ENCODE assay signal across 9 cellular contexts in the genomic region with DNA sequence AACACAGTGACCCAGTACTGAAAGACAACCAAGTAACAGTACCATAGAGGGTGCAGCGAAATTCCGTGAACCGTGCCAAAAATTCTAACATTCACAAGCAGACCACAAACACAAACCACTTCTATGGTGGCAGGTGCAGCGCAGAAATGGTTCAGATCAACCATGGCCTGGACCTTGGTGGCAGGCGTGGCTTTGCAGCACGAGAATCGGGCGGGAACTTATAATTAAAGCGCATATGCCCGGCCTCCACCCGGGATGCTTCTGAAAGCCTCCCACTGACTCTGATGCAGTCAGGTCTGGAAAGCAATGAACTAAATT.
"Had no signal": no experiment of that assay in that cellular context is flagged by ENCODE, and none has a peak within 500 bp of the region (broad histone marks: within the 10 kb centered on the region; RNA-seq: fewer than 3 reads in every experiment).

No MANE protein-coding gene starts in this region.

- ATAC-seq: activated T-cell treated with anti-CD3 and anti-CD28 coated beads, Interleukin-2, amount 50 U/mL, for 4 hours had no signal

- H3K27me3 Mint-ChIP-seq: activated naive CD8-positive, alpha-beta T cell treated with anti-CD3 and anti-CD28 coated beads for 36 hours; stimulated activated naive CD8-positive, alpha-beta T cell treated with anti-CD3 and anti-CD28 coated beads, Interleukin-15, amount 100 ng/mL, for 72 hours had no signal

- DNase-seq: activated CD8-positive, alpha-beta memory T cell treated with anti-CD3 and anti-CD28 coated beads for 24 hours; activated CD8-positive, alpha-beta memory T cell treated with anti-CD3 and anti-CD28 coated beads, Interleukin-2, amount 50 U/mL, for 4 hours; activated T-cell treated with anti-CD3 and anti-CD28 coated beads, Interleukin-2, amount 50 U/mL, for 4 hours; stimulated activated CD4-positive, alpha-beta T cell treated with anti-CD3 and anti-CD28 coated beads, Interleukin-12 subunit alpha, Interleukin-12 subunit beta, amount 100 ng/mL, for 4 hours had no signal

- H3K4me3 Mint-ChIP-seq: activated naive CD8-positive, alpha-beta T cell treated with anti-CD3 and anti-CD28 coated beads for 36 hours; activated T-cell treated with anti-CD3 and anti-CD28 coated beads, Interleukin-2, amount 50 U/mL, for 4 hours; mesothelial cell of epicardium; nephron; stimulated activated naive CD8-positive, alpha-beta T cell treated with anti-CD3 and anti-CD28 coated beads, Interleukin-15, amount 100 ng/mL, for 72 hours had no signal

- H3K27ac Mint-ChIP-seq: activated naive CD8-positive, alpha-beta T cell treated with anti-CD3 and anti-CD28 coated beads for 36 hours; activated T-helper 2 cell treated with anti-CD3 and anti-CD28 coated beads, Interferon-gamma antibody, Interleukin-2, Interleukin-4, amounts not matched to agents 10 μg/mL and 5 μg/mL and 100 μg/mL, durations not matched to agents 14 hours and 24 hours and 36 hours; mesothelial cell of epicardium; nephron; stimulated activated naive CD8-positive, alpha-beta T cell treated with anti-CD3 and anti-CD28 coated beads, Interleukin-15, amount 100 ng/mL, for 72 hours had no signal

- H3K9me3 Mint-ChIP-seq: activated naive CD8-positive, alpha-beta T cell treated with anti-CD3 and anti-CD28 coated beads for 36 hours; activated T-cell treated with anti-CD3 and anti-CD28 coated beads, Interleukin-2, amount 50 U/mL, for 4 hours; activated T-helper 2 cell treated with anti-CD3 and anti-CD28 coated beads, Interferon-gamma antibody, Interleukin-2, Interleukin-4, amounts not matched to agents 10 μg/mL and 5 μg/mL and 100 μg/mL, durations not matched to agents 14 hours and 24 hours and 36 hours; mesothelial cell of epicardium; nephron; stimulated activated naive CD8-positive, alpha-beta T cell treated with anti-CD3 and anti-CD28 coated beads, Interleukin-15, amount 100 ng/mL, for 72 hours had no signal

- H3K4me1 Mint-ChIP-seq: mesothelial cell of epicardium had no signal
